In genomic region chr14:58525691-58526090, GRCh38 we compare ENCODE assay signal across 2 cellular contexts.
A peak's percentile ranks its signal among the peaks of the same experiment; 100 is the strongest.
TF ChIP-seq lines count a peak whose summit lies in the region.

No MANE protein-coding gene starts in this region.

TF ChIP-seq in K562, 482 proteins besides CTCF, POLR2A, EP300 and RAD21:
- TF ChIP-seq, protein P1, sequence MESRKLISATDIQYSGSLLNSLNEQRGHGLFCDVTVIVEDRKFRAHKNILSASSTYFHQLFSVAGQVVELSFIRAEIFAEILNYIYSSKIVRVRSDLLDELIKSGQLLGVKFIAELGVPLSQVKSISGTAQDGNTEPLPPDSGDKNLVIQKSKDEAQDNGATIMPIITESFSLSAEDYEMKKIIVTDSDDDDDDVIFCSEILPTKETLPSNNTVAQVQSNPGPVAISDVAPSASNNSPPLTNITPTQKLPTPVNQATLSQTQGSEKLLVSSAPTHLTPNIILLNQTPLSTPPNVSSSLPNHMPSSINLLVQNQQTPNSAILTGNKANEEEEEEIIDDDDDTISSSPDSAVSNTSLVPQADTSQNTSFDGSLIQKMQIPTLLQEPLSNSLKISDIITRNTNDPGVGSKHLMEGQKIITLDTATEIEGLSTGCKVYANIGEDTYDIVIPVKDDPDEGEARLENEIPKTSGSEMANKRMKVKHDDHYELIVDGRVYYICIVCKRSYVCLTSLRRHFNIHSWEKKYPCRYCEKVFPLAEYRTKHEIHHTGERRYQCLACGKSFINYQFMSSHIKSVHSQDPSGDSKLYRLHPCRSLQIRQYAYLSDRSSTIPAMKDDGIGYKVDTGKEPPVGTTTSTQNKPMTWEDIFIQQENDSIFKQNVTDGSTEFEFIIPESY (CRISPR knock-in tag; IDR thresholded peaks at IDR 0.05), result peak; percentile 47; the same call in 1 of the 2 replicates

TF ChIP-seq in H1, 55 proteins besides CTCF, POLR2A, EP300 and RAD21:
- peak; percentile 70; the same call in 1 of the 2 replicates for TF ChIP-seq YY1 (IDR thresholded peaks at IDR 0.05; ENCODE audit: low read depth, low read length)
